Comparison of ENCODE assay signal across 31 cellular contexts in genomic region chr13:57877596-57877995, GRCh38.
"Had no signal": no experiment of that assay in that cellular context is flagged by ENCODE, and none has a peak within 500 bp of the region (broad histone marks: within the 10 kb centered on the region; RNA-seq: fewer than 3 reads in every experiment).

No MANE protein-coding gene starts in this region.

- H3K36me3 ChIP-seq: brain microvascular endothelial cell, heart left ventricle had no signal

- ATAC-seq: activated CD8-positive, alpha-beta T cell treated with anti-CD3 and anti-CD28 coated beads for 36 hours; activated T-cell treated with anti-CD3 and anti-CD28 coated beads, Interleukin-2, amount 50 U/mL, for 4 hours; activated T-helper 17 cell treated with anti-CD3 and anti-CD28 coated beads, Interleukin-2, amount 50 U/mL, for 72 hours; esophagus mucosa; heart left ventricle; WTC11 had no signal

- H3K9me3 ChIP-seq: heart left ventricle had no signal

- H3K36me3 Mint-ChIP-seq: activated naive CD8-positive, alpha-beta T cell; WTC11 had no signal

- H3K4me3 Mint-ChIP-seq: activated CD8-positive, alpha-beta T cell treated with anti-CD3 and anti-CD28 coated beads for 36 hours; activated naive CD8-positive, alpha-beta T cell; activated T-cell treated with anti-CD3 and anti-CD28 coated beads, Interleukin-2, amount 50 U/mL, for 4 hours; activated T-helper 17 cell treated with anti-CD3 and anti-CD28 coated beads, Interleukin-2, amount 50 U/mL, for 72 hours; central memory CD8-positive, alpha-beta T cell; dendritic cell treated with granulocyte-macrophage colony-stimulating factor and Interleukin-4, amounts not matched to agents 40 ng/mL and 50 ng/mL, for 4 days; endodermal cell; WTC11 had no signal

- DNase-seq: activated CD4-positive, alpha-beta T cell treated with anti-CD3 and anti-CD28 coated beads for 1 hour; activated CD4-positive, alpha-beta T cell treated with anti-CD3 and anti-CD28 coated beads for 4 hours; activated CD4-positive, alpha-beta T cell treated with anti-CD3 and anti-CD28 coated beads, Interleukin-2, amount 50 U/mL, for 1 hour; activated CD4-positive, alpha-beta T cell treated with anti-CD3 and anti-CD28 coated beads, Interleukin-2, amount 50 U/mL, for 48 hours; activated CD8-positive, alpha-beta memory T cell treated with anti-CD3 and anti-CD28 coated beads for 24 hours; activated CD8-positive, alpha-beta T cell treated with anti-CD3 and anti-CD28 coated beads for 36 hours; activated effector memory CD4-positive, alpha-beta T cell treated with Interleukin-2 at 50 U/mL for 16 hours; activated gamma-delta T cell treated with Interleukin-2 at 50 U/mL for 16 hours; activated naive CD4-positive, alpha-beta T cell treated with anti-CD3 and anti-CD28 coated beads, Interleukin-2, amount 50 U/mL, for 16 hours; activated naive CD4-positive, alpha-beta T cell treated with Interleukin-2 at 50 U/mL for 16 hours; activated T-cell treated with anti-CD3 and anti-CD28 coated beads, Interleukin-2, amount 50 U/mL, for 4 hours; amygdala; aorta; brain microvascular endothelial cell; dorsolateral prefrontal cortex; effector memory CD4-positive, alpha-beta T cell; endodermal cell; foreskin fibroblast; glutamatergic neuron; heart left ventricle; T-helper 2 cell had no signal

- H3K4me3 ChIP-seq: coronary artery, dorsolateral prefrontal cortex, heart left ventricle had no signal

- H3K4me1 Mint-ChIP-seq: activated T-helper 17 cell treated with anti-CD3 and anti-CD28 coated beads, Interleukin-2, amount 50 U/mL, for 72 hours; central memory CD8-positive, alpha-beta T cell had no signal

- H3K27ac ChIP-seq: brain microvascular endothelial cell, coronary artery, dorsolateral prefrontal cortex, heart left ventricle, VCaP had no signal

- H3K27ac Mint-ChIP-seq: activated CD8-positive, alpha-beta T cell treated with anti-CD3 and anti-CD28 coated beads for 36 hours; activated naive CD8-positive, alpha-beta T cell; activated T-helper 17 cell treated with anti-CD3 and anti-CD28 coated beads, Interleukin-2, amount 50 U/mL, for 72 hours; dendritic cell treated with granulocyte-macrophage colony-stimulating factor and Interleukin-4, amounts not matched to agents 40 ng/mL and 50 ng/mL, for 4 days; endodermal cell; WTC11 had no signal

- H3K4me1 ChIP-seq: heart left ventricle had no signal

- H3K27me3 Mint-ChIP-seq: activated CD8-positive, alpha-beta T cell treated with anti-CD3 and anti-CD28 coated beads for 36 hours; activated naive CD8-positive, alpha-beta T cell; activated T-helper 17 cell treated with anti-CD3 and anti-CD28 coated beads, Interleukin-2, amount 50 U/mL, for 72 hours; central memory CD8-positive, alpha-beta T cell; dendritic cell treated with granulocyte-macrophage colony-stimulating factor and Interleukin-4, amounts not matched to agents 40 ng/mL and 50 ng/mL, for 4 days had no signal

- FAIRE-seq: bronchial epithelial cell, frontal cortex had no signal

- H3K9me3 Mint-ChIP-seq: endodermal cell, WTC11 had no signal

- H3K27me3 ChIP-seq: brain microvascular endothelial cell, dorsolateral prefrontal cortex, heart left ventricle had no signal
